ENCODE assay signal across 8 cellular contexts in genomic region chr16:71808593-71809449, GRCh38. TPM values are rescaled to one million over a fixed set of nuclear protein-coding genes. Genes with fewer than 3 reads are reported as not detected.
A peak's percentile ranks its signal among the peaks of the same experiment; 100 is the strongest.
DNase-seq lines count a peak whose midpoint lies in the region; ATAC-seq and FAIRE-seq lines count a peak whose summit lies in the region.

AP1G1 (minus strand) TSS chr16:71808834; CDS start chr16:71789479, 19,355 bp downstream.

- peak; percentile 88 for DNase-seq in GM18507 (ENCODE audit: extremely low spot score, insufficient read length, low read depth)
- DNase-seq in NCI-H1930 (lab: John Stamatoyannopoulos, UW), result peak; percentile 88 to 93
- DNase-seq in anterior cingulate cortex (lab: John Stamatoyannopoulos, UW), result peak; percentile 67 to 96 (median 90)
- DNase-seq in right cardiac atrium, result peak; percentile 96 to 97 (median 97)
- peak; percentile 98 for DNase-seq in pulmonary artery endothelial cell (ENCODE audit: low read depth, low spot score)
- peak; percentile 98 for DNase-seq in urothelium cell line (ENCODE audit: low spot score)

- FAIRE-seq in GM18507 (lab: Jason Lieb, UNC) (peak; percentile 90), urothelium cell line (lab: Jason Lieb, UNC) (no peak)

- intact Hi-C loops in T-helper 2 cell treated with Interferon-gamma antibody and Interleukin-4, amounts not matched to agents 100 ng/mL and 5 ng/mL, for 36 hours (cut with micrococcal nuclease), result loop anchor here (1.0 to 5.0 kb wide), 8 partner anchors 36 to 520 kb away; partner anchors contain the start of genes ATXN1L, CMTR2, DHODH and IST1
- intact Hi-C loops in right cardiac atrium (cut with DNase I), result no loop called here

- H3K27me3 ChIP-seq in right cardiac atrium (ENCODE audit: control insufficient read depth, insufficient read depth), result no peaks in the 10 kb centered on the region

- no peaks in the 10 kb centered on the region for H3K9me3 ChIP-seq in right cardiac atrium (ENCODE audit: control insufficient read depth, low read length)

- ATAC-seq in HG02973 (IDR thresholded peaks at IDR 0.05; ENCODE audit: unreplicated experiment) (peak; percentile 70), right cardiac atrium (peak; percentile 99)

- H3K4me3 ChIP-seq in right cardiac atrium (ENCODE audit: low read length), result peak within 1 kb of the TSS; percentile 74

- under 1% methylated on average over 54 of the region's 54 CpGs for WGBS in right cardiac atrium

- no peaks in the 10 kb centered on the region for H3K4me1 ChIP-seq in right cardiac atrium (ENCODE audit: control insufficient read depth, insufficient read depth, low read length)

- H3K27ac ChIP-seq in right cardiac atrium (ENCODE audit: low read length), result peak within 1 kb of the TSS; percentile 87

RNA-seq across cellular contexts. Expression of gene AP1G1, which starts in this region (rescaled TPM):
- total RNA-seq in T-helper 2 cell treated with Interferon-gamma antibody and Interleukin-4, amounts not matched to agents 100 ng/mL and 5 ng/mL, for 36 hours, result 93.2 and 104 TPM in 2 replicates
- 10 to 100 TPM; 36.2 to 47.8 (median 37.8) TPM for total RNA-seq in right cardiac atrium
- 11.2 TPM for polyA plus RNA-seq in right cardiac atrium
- 44.6 and 62.2 TPM in 2 replicates for total RNA-seq in pulmonary artery endothelial cell

Comparison
In these comparisons a context has a peak if more than half of its experiments do, and no peak if none do; other contexts are left out.
1. Peak in every context shown above with its lines: DNase-seq, ATAC-seq, H3K4me3 ChIP-seq and H3K27ac ChIP-seq.